In the genomic region with DNA sequence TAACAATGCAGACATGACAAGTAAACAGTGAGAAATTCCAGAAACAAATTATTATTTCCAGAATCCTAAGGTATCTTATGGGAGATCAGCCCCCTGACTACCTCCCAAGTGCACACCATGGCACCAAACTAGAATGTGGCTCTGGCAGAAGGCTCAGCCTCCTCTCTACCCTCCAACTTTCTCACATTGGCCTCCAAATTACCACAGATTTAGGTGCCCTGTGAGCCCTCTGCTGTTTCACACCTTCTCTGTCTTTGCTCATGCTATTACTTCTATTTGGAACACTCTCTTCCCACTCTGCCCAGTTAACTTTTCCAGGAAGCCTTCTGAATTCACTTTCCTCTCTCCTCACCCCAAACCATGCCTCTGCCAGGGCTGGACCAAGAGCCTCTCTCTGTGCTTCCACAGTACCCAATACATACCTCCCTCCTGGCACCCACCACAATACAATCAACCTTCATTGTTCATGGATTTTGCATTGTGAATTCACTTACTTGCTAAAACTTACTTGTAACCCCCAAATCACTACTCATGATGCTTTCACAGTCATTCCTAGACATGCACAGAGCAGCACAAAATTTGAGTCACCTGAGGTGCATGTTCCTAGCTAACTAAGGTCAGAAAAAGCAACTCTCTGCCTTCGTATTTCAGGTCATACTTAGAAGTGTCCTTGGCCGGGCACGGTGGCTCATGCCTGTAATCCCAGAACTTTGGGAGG, we compare ENCODE assay signal across 19 cellular contexts. TPM values are rescaled to one million over a fixed set of nuclear protein-coding genes. Genes with fewer than 3 reads are reported as not detected.
DNase-seq lines count a peak whose midpoint lies in the region; ATAC-seq lines count a peak whose summit lies in the region.
"Had no signal": no experiment of that assay in that cellular context is flagged by ENCODE, and none has a peak within 500 bp of the region (broad histone marks: within the 10 kb centered on the region; RNA-seq: fewer than 3 reads in every experiment).

No MANE protein-coding gene starts in this region.

- H3K9me3 Mint-ChIP-seq in activated naive CD4-positive, alpha-beta T cell treated with anti-CD3 and anti-CD28 coated beads, Interleukin-2, amount 50 U/mL, for 24 hours, result no peaks in the 10 kb centered on the region
- H3K9me3 Mint-ChIP-seq in T-cell, result no peaks in the 10 kb centered on the region
- H3K9me3 Mint-ChIP-seq in activated naive CD8-positive, alpha-beta T cell treated with anti-CD3 and anti-CD28 coated beads, Interleukin-2, amount 10 ng/mL, durations not matched to agents 7 days and 5 days, result no peaks in the 10 kb centered on the region
- H3K9me3 Mint-ChIP-seq in stimulated activated naive CD8-positive, alpha-beta T cell treated with anti-CD3 and anti-CD28 coated beads, Interleukin-15, amount 100 ng/mL, for 72 hours, result no peaks in the 10 kb centered on the region

- H3K27ac Mint-ChIP-seq in activated naive CD4-positive, alpha-beta T cell treated with anti-CD3 and anti-CD28 coated beads, Interleukin-2, amount 50 U/mL, for 24 hours, result peak overlapping the region; percentile 92
- peak overlapping the region; percentile 73 to 80 for H3K27ac Mint-ChIP-seq in T-cell
- peak overlapping the region; percentile 85 for H3K27ac Mint-ChIP-seq in activated naive CD8-positive, alpha-beta T cell treated with anti-CD3 and anti-CD28 coated beads, Interleukin-2, amount 10 ng/mL, durations not matched to agents 7 days and 5 days
- peak overlapping the region; percentile 90 to 92 for H3K27ac Mint-ChIP-seq in stimulated activated naive CD8-positive, alpha-beta T cell treated with anti-CD3 and anti-CD28 coated beads, Interleukin-15, amount 100 ng/mL, for 72 hours

- ATAC-seq in T-cell (replicated peaks in 1 of 4) (peak in 1 of 4 experiments; percentile 20), GM18498 (IDR thresholded peaks at IDR 0.05; ENCODE audit: unreplicated experiment) (no peak), right cardiac atrium (no peak)
- ATAC-seq in activated naive CD8-positive, alpha-beta T cell treated with anti-CD3 and anti-CD28 coated beads, Interleukin-2, amount 10 ng/mL, durations not matched to agents 7 days and 5 days (ENCODE audit: low read depth), result peak; percentile 38
- peak; percentile 86 for ATAC-seq in stimulated activated naive CD8-positive, alpha-beta T cell treated with anti-CD3 and anti-CD28 coated beads, Interleukin-15, amount 100 ng/mL, for 72 hours
- ATAC-seq: esophagus mucosa, K562 had no signal

- no peaks in the 10 kb centered on the region for H3K4me1 ChIP-seq in right cardiac atrium (ENCODE audit: control insufficient read depth, insufficient read depth, low read length)
- H3K4me1 ChIP-seq: right atrium auricular region had no signal

- H3K27ac ChIP-seq in right cardiac atrium (ENCODE audit: low read length), result no peak overlapping the region
- H3K27ac ChIP-seq: ovary, right atrium auricular region had no signal

- peaks cover 65% of the 10 kb centered on the region for H3K4me1 Mint-ChIP-seq in activated naive CD4-positive, alpha-beta T cell treated with anti-CD3 and anti-CD28 coated beads, Interleukin-2, amount 50 U/mL, for 24 hours
- peaks cover 61 to 68% (median 63%) of the 10 kb centered on the region in 3 donors for H3K4me1 Mint-ChIP-seq in T-cell
- H3K4me1 Mint-ChIP-seq in activated naive CD8-positive, alpha-beta T cell treated with anti-CD3 and anti-CD28 coated beads, Interleukin-2, amount 10 ng/mL, durations not matched to agents 7 days and 5 days, result peaks cover 61% of the 10 kb centered on the region
- H3K4me1 Mint-ChIP-seq in stimulated activated naive CD8-positive, alpha-beta T cell treated with anti-CD3 and anti-CD28 coated beads, Interleukin-15, amount 100 ng/mL, for 72 hours, result peaks cover 90% of the 10 kb centered on the region

- POLR2A ChIA-PET in T-cell (lab: Charles Lee), result no interaction called here
- POLR2A ChIA-PET in activated naive CD8-positive, alpha-beta T cell treated with anti-CD3 and anti-CD28 coated beads, Interleukin-2, amount 10 ng/mL, durations not matched to agents 7 days and 5 days (lab: Charles Lee), result interaction anchor here (0.8 to 1.2 kb wide), 2 partner anchors 12 to 27 kb away, joined by 4 read pairs; no protein-coding TSS in a partner anchor

- WGBS in right cardiac atrium, result 95% methylated on average over 3 of the region's 3 CpGs

- H3K36me3 Mint-ChIP-seq in activated naive CD4-positive, alpha-beta T cell treated with anti-CD3 and anti-CD28 coated beads, Interleukin-2, amount 50 U/mL, for 24 hours, result peaks cover 15% of the 10 kb centered on the region
- H3K36me3 Mint-ChIP-seq in T-cell, result peaks cover 34% of the 10 kb centered on the region
- H3K36me3 Mint-ChIP-seq in activated naive CD8-positive, alpha-beta T cell treated with anti-CD3 and anti-CD28 coated beads, Interleukin-2, amount 10 ng/mL, durations not matched to agents 7 days and 5 days, result peaks cover 48% of the 10 kb centered on the region

- peak overlapping the region; percentile 61 for H3K4me3 Mint-ChIP-seq in activated naive CD4-positive, alpha-beta T cell treated with anti-CD3 and anti-CD28 coated beads, Interleukin-2, amount 50 U/mL, for 24 hours
- H3K4me3 Mint-ChIP-seq in T-cell, result peak overlapping the region in 1 of 3 donors; percentile 37
- H3K4me3 Mint-ChIP-seq in activated naive CD8-positive, alpha-beta T cell treated with anti-CD3 and anti-CD28 coated beads, Interleukin-2, amount 10 ng/mL, durations not matched to agents 7 days and 5 days, result peak overlapping the region; percentile 33
- peak overlapping the region; percentile 58 to 66 for H3K4me3 Mint-ChIP-seq in stimulated activated naive CD8-positive, alpha-beta T cell treated with anti-CD3 and anti-CD28 coated beads, Interleukin-15, amount 100 ng/mL, for 72 hours

- CTCF ChIA-PET in T-cell (lab: Charles Lee), result no interaction called here

- intact Hi-C loops in right cardiac atrium (cut with DNase I), result no loop called here

- H3K4me3 ChIP-seq in right cardiac atrium (ENCODE audit: low read length), result no peak overlapping the region
- H3K4me3 ChIP-seq: K562, ovary, right atrium auricular region had no signal

- no peaks in the 10 kb centered on the region for H3K27me3 ChIP-seq in right cardiac atrium (ENCODE audit: control insufficient read depth, insufficient read depth)
- H3K27me3 ChIP-seq: ovary, right atrium auricular region had no signal

- no peaks in the 10 kb centered on the region for H3K27me3 Mint-ChIP-seq in activated naive CD4-positive, alpha-beta T cell treated with anti-CD3 and anti-CD28 coated beads, Interleukin-2, amount 50 U/mL, for 24 hours
- no peaks in the 10 kb centered on the region for H3K27me3 Mint-ChIP-seq in T-cell
- H3K27me3 Mint-ChIP-seq in activated naive CD8-positive, alpha-beta T cell treated with anti-CD3 and anti-CD28 coated beads, Interleukin-2, amount 10 ng/mL, durations not matched to agents 7 days and 5 days, result no peaks in the 10 kb centered on the region
- H3K27me3 Mint-ChIP-seq in stimulated activated naive CD8-positive, alpha-beta T cell treated with anti-CD3 and anti-CD28 coated beads, Interleukin-15, amount 100 ng/mL, for 72 hours, result no peaks in the 10 kb centered on the region

- no peak for DNase-seq in activated naive CD4-positive, alpha-beta T cell treated with Interleukin-2 at 50 U/mL for 16 hours
- no peak for DNase-seq in T-cell
- no peak for DNase-seq in activated naive CD8-positive, alpha-beta T cell treated with anti-CD3 and anti-CD28 coated beads, Interleukin-2, amount 10 ng/mL, durations not matched to agents 7 days and 5 days
- no peak for DNase-seq in stimulated activated naive CD8-positive, alpha-beta T cell treated with anti-CD3 and anti-CD28 coated beads, Interleukin-15, amount 100 ng/mL, for 72 hours
- no peak for DNase-seq in right cardiac atrium
- DNase-seq: activated gamma-delta T cell treated with Interleukin-2 at 50 U/mL for 16 hours; DMS79; effector CD4-positive, alpha-beta T cell; HCEC 1CT; mammary epithelial cell; NCI-H1436 treated with DMSO at 0.1 percent for 48 hours; NCI-H2171; NCI-H69; ovary had no signal

- no peaks in the 10 kb centered on the region for H3K9me3 ChIP-seq in right cardiac atrium (ENCODE audit: control insufficient read depth, low read length)
- H3K9me3 ChIP-seq: ovary, right atrium auricular region had no signal

RNA-seq across cellular contexts. Expression of a gene that starts 31.4 kb away (rescaled TPM):
- 10 to 100 TPM; 42.7 to 55.4 (median 45.9) TPM for total RNA-seq in T-cell
- total RNA-seq in activated naive CD8-positive, alpha-beta T cell treated with anti-CD3 and anti-CD28 coated beads, Interleukin-2, amount 10 ng/mL, durations not matched to agents 7 days and 5 days, result 10 to 100 TPM; 48.5 to 58.3 TPM
- 10 to 100 TPM; 22.9 to 36.0 (median 30.6) TPM for total RNA-seq in right cardiac atrium
- 18.7 TPM for polyA plus RNA-seq in right cardiac atrium

RNA-seq across cellular contexts. Expression of a gene that starts 31.6 kb away (rescaled TPM):
- total RNA-seq in T-cell (1 to 10 TPM; 3.5 to 8.8 (median 5.2) TPM), right cardiac atrium (10 to 100 TPM; 11.1 to 12.5 (median 11.8) TPM)
- total RNA-seq in activated naive CD8-positive, alpha-beta T cell treated with anti-CD3 and anti-CD28 coated beads, Interleukin-2, amount 10 ng/mL, durations not matched to agents 7 days and 5 days, result 10 to 100 TPM; 16.3 to 19.8 TPM
- polyA plus RNA-seq in right cardiac atrium, result 5.2 TPM

Comparison
In these comparisons a context has a peak if more than half of its experiments do, and no peak if none do; other contexts are left out.
1. ATAC-seq: peak in activated naive CD8-positive, alpha-beta T cell treated with anti-CD3 and anti-CD28 coated beads, Interleukin-2, amount 10 ng/mL, durations not matched to agents 7 days and 5 days (single experiment) and stimulated activated naive CD8-positive, alpha-beta T cell treated with anti-CD3 and anti-CD28 coated beads, Interleukin-15, amount 100 ng/mL, for 72 hours (single experiment); none in GM18498 (single experiment) and right cardiac atrium (0 of 2).
2. Peak in every context shown above with its lines, with median percentiles within 50 percentile points of each other: H3K27ac Mint-ChIP-seq.